8 cellular contexts compared by ENCODE assay signal in genomic region chr19:55641376-55642152, GRCh38. TPM values are rescaled to one million over a fixed set of nuclear protein-coding genes. Genes with fewer than 3 reads are reported as not detected.
A peak's percentile ranks its signal among the peaks of the same experiment; 100 is the strongest.
DNase-seq lines count a peak whose midpoint lies in the region; ATAC-seq, FAIRE-seq and TF ChIP-seq lines count a peak whose summit lies in the region.

No MANE protein-coding gene starts in this region.

- no peak for TF ChIP-seq CTCF in astrocyte (IDR thresholded peaks at IDR 0.05; ENCODE audit: insufficient read depth, low read depth, low read length)

- peak overlapping the region; percentile 71 for H3K27ac ChIP-seq in astrocyte (ENCODE audit: low read depth, low read length)

- H3K9me3 ChIP-seq in astrocyte (ENCODE audit: insufficient read depth, low read depth, low read length): no peaks in the 10 kb centered on the region

- H3K4me2 ChIP-seq in astrocyte (ENCODE audit: low read length): peak overlapping the region; percentile 100

- peaks cover 21% of the 10 kb centered on the region for H4K20me1 ChIP-seq in astrocyte (ENCODE audit: insufficient read depth, low read length)

- H3K36me3 Mint-ChIP-seq in astrocyte (ENCODE audit: low read depth, unreplicated experiment): peaks cover 7% of the 10 kb centered on the region

- no peaks in the 10 kb centered on the region for H3K27me3 Mint-ChIP-seq in astrocyte (ENCODE audit: low read depth, unreplicated experiment)

- peaks cover 32% of the 10 kb centered on the region for H3K4me1 ChIP-seq in astrocyte (ENCODE audit: insufficient read depth, low read length)

- peaks cover 22% of the 10 kb centered on the region for H3K4me1 Mint-ChIP-seq in astrocyte (ENCODE audit: low read depth, unreplicated experiment)

- DNase-seq in NOMO-1 treated with DMSO at 0.1 percent for 48 hours (lab: John Stamatoyannopoulos, UW; ENCODE audit: unreplicated experiment): peak; percentile 23
- no peak for DNase-seq in NOMO-1 treated with dmso at 0.1 percent for 144 hours (lab: John Stamatoyannopoulos, UW; ENCODE audit: unreplicated experiment)
- DNase-seq in NCI-H2171 treated with DMSO at 0.1 percent for 48 hours (lab: John Stamatoyannopoulos, UW): peak; percentile 69
- DNase-seq in astrocyte (ENCODE audit: low read depth): peak; percentile 18
- DNase-seq in iris pigment epithelial cell (ENCODE audit: low read depth): peak; percentile 49
- peak; percentile 30 for DNase-seq in stimulated activated CD4-positive, alpha-beta T cell treated with anti-CD3 and anti-CD28 coated beads, Interleukin-4, amount 100 ng/mL, for 24 hours

- H3K27ac Mint-ChIP-seq in astrocyte (ENCODE audit: unreplicated experiment): peak overlapping the region; percentile 72

- H3K4me3 Mint-ChIP-seq in astrocyte (ENCODE audit: unreplicated experiment): peak overlapping the region; percentile 89

- H3K9me3 Mint-ChIP-seq in astrocyte (ENCODE audit: unreplicated experiment): no peaks in the 10 kb centered on the region

- no peak overlapping the region for H2AFZ ChIP-seq in astrocyte (ENCODE audit: low read depth, low read length)

- peak overlapping the region; percentile 92 for H3K9ac ChIP-seq in astrocyte (ENCODE audit: low read length)

- no peak for FAIRE-seq in astrocyte (lab: Jason Lieb, UNC)

- peak overlapping the region; percentile 76 for H3K4me3 ChIP-seq in astrocyte (ENCODE audit: insufficient read depth, low read depth, low read length)

- H3K27me3 ChIP-seq in astrocyte (ENCODE audit: insufficient read depth, low read length): no peaks in the 10 kb centered on the region

- H3K79me2 ChIP-seq in astrocyte (ENCODE audit: insufficient read depth, low read length): peaks cover 63% of the 10 kb centered on the region

- H3K36me3 ChIP-seq in astrocyte (ENCODE audit: insufficient read depth, low read length): peaks cover 9% of the 10 kb centered on the region

- no peak for ATAC-seq in GM19467 (IDR thresholded peaks at IDR 0.05; ENCODE audit: unreplicated experiment)
- no peak for ATAC-seq in GM21381 (IDR thresholded peaks at IDR 0.05; ENCODE audit: unreplicated experiment)

RNA-seq across cellular contexts. Expression of gene ZNF580, which starts 0.8 kb away (rescaled TPM):
- 35.8 and 36.6 TPM in 2 replicates for total RNA-seq in astrocyte

RNA-seq across cellular contexts. Expression of gene ZNF581, which starts 1.9 kb away (rescaled TPM):
- total RNA-seq in astrocyte: 28.4 and 30.0 TPM in 2 replicates

RNA-seq across cellular contexts. Expression of gene CCDC106, which starts 6.4 kb away (rescaled TPM):
- total RNA-seq in astrocyte: 12.2 and 12.8 TPM in 2 replicates

RNA-seq across cellular contexts. Expression of gene U2AF2, which starts 13.3 kb away (rescaled TPM):
- total RNA-seq in astrocyte: 183 and 194 TPM in 2 replicates

RNA-seq across cellular contexts. Expression of gene ZNF784, which starts 17.2 kb away (rescaled TPM):
- total RNA-seq in astrocyte: 5.0 and 5.3 TPM in 2 replicates
